ENCODE assay signal across 19 cellular contexts in genomic region chr3:45227946-45228345, GRCh38. TPM values are rescaled to one million over a fixed set of nuclear protein-coding genes. Genes with fewer than 3 reads are reported as not detected.
DNase-seq lines count a peak whose midpoint lies in the region; ATAC-seq and TF ChIP-seq lines count a peak whose summit lies in the region.
"Had no signal": no experiment of that assay in that cellular context is flagged by ENCODE, and none has a peak within 500 bp of the region (broad histone marks: within the 10 kb centered on the region; RNA-seq: fewer than 3 reads in every experiment).

No MANE protein-coding gene starts in this region.

- peaks cover 0 to 25% (median 13%) of the 10 kb centered on the region in 11 experiments; a peak in 14 of 22 replicates for H4K20me1 ChIP-seq in BLaER1 treated with 17β-estradiol and CSF1 and Interleukin-3, amounts not matched to agents 10 nM and 100 nM

- peaks cover 10 to 29% (median 20%) of the 10 kb centered on the region in 10 experiments; a peak in 19 of 20 replicates for H3K4me1 ChIP-seq in BLaER1 treated with 17β-estradiol and CSF1 and Interleukin-3, amounts not matched to agents 10 nM and 100 nM

- H3K9me3 Mint-ChIP-seq in WTC11 (no peaks in the 10 kb centered on the region), nephron (no peaks in the 10 kb centered on the region)
- no peaks in the 10 kb centered on the region for H3K9me3 Mint-ChIP-seq in activated CD4-positive, alpha-beta memory T cell treated with anti-CD3 and anti-CD28 coated beads for 36 hours
- H3K9me3 Mint-ChIP-seq: activated CD4-positive, alpha-beta T cell treated with anti-CD3 and anti-CD28 coated beads, Interleukin-2, amount 10 ng/mL, durations not matched to agents 24 days and 14 days; CD4-positive, alpha-beta memory T cell had no signal

- H3K4me3 Mint-ChIP-seq in WTC11 (no peak overlapping the region), nephron (peak overlapping the region; percentile 72 to 80 (median 80))
- no peak overlapping the region for H3K4me3 Mint-ChIP-seq in activated CD4-positive, alpha-beta memory T cell treated with anti-CD3 and anti-CD28 coated beads for 36 hours

- DNase-seq in HT-29 (ENCODE audit: low spot score) (peak; percentile 21), WTC11 (ENCODE audit: low spot score) (peak; percentile 27), dedifferentiated amniotic fluid mesenchymal stem cell (ENCODE audit: extremely low spot score) (no peak), NCI-H2196 treated with DMSO at 0.1 percent for 48 hours (lab: John Stamatoyannopoulos, UW; ENCODE audit: unreplicated experiment) (no peak)
- DNase-seq in activated CD4-positive, alpha-beta memory T cell treated with anti-CD3 and anti-CD28 coated beads for 36 hours, result no peak
- DNase-seq: activated CD4-positive, alpha-beta T cell treated with anti-CD3 and anti-CD28 coated beads, Interleukin-2, amount 10 ng/mL, durations not matched to agents 24 days and 14 days; activated CD8-positive, alpha-beta memory T cell treated with anti-CD3 and anti-CD28 coated beads, Interleukin-2, amount 50 U/mL, for 4 hours; activated effector memory CD4-positive, alpha-beta T cell treated with anti-CD3 and anti-CD28 coated beads, Interleukin-2, amount 50 U/mL, for 16 hours; amniotic stem cell; CD4-positive, alpha-beta memory T cell; central memory CD4-positive, alpha-beta T cell; left ventricle myocardium inferior; NCI-H1436 treated with DMSO at 0.1 percent for 48 hours; NCI-H446; stimulated activated CD4-positive, alpha-beta T cell treated with anti-CD3 and anti-CD28 coated beads, Interleukin-12 subunit alpha, Interleukin-12 subunit beta, amount 100 ng/mL, for 4 hours had no signal

- H3K27ac Mint-ChIP-seq in WTC11, result no peak overlapping the region
- H3K27ac Mint-ChIP-seq in nephron, result peak overlapping the region; percentile 64 to 96 (median 76)
- no peak overlapping the region for H3K27ac Mint-ChIP-seq in activated CD4-positive, alpha-beta memory T cell treated with anti-CD3 and anti-CD28 coated beads for 36 hours
- H3K27ac Mint-ChIP-seq: activated CD4-positive, alpha-beta T cell treated with anti-CD3 and anti-CD28 coated beads, Interleukin-2, amount 10 ng/mL, durations not matched to agents 24 days and 14 days had no signal

- no peaks in the 10 kb centered on the region for H3K36me3 Mint-ChIP-seq in WTC11
- H3K36me3 Mint-ChIP-seq in nephron (ENCODE audit: low read depth), result no peaks in the 10 kb centered on the region
- no peaks in the 10 kb centered on the region for H3K36me3 Mint-ChIP-seq in activated CD4-positive, alpha-beta memory T cell treated with anti-CD3 and anti-CD28 coated beads for 36 hours
- H3K36me3 Mint-ChIP-seq: CD4-positive, alpha-beta memory T cell had no signal

- TF ChIP-seq CTCF in WTC11 (IDR thresholded peaks at IDR 0.05) (no peak), nephron (IDR thresholded peaks at IDR 0.05; ENCODE audit: unreplicated experiment in 3 of 3) (no peak)

- H3K9ac ChIP-seq in BLaER1 treated with 17β-estradiol and CSF1 and Interleukin-3, amounts not matched to agents 10 nM and 100 nM, result no peak overlapping the region

- H3K27ac ChIP-seq in BLaER1 treated with 17β-estradiol and CSF1 and Interleukin-3, amounts not matched to agents 10 nM and 100 nM, result no peak overlapping the region
- H3K27ac ChIP-seq: left ventricle myocardium inferior, neutrophil had no signal

- H3K9me3 ChIP-seq in BLaER1 treated with 17β-estradiol and CSF1 and Interleukin-3, amounts not matched to agents 10 nM and 100 nM (replicated peaks in 1 of 11), result no peaks in the 10 kb centered on the region
- H3K9me3 ChIP-seq: left ventricle myocardium inferior, neutrophil had no signal

- H3K4me2 ChIP-seq in BLaER1 treated with 17β-estradiol and CSF1 and Interleukin-3, amounts not matched to agents 10 nM and 100 nM, result peak overlapping the region in 6 of 11 experiments; percentile 16 to 100 (median 98); a peak in 8 of 22 replicates

- peaks cover 37% of the 10 kb centered on the region for H3K4me1 Mint-ChIP-seq in WTC11
- peaks cover 25% of the 10 kb centered on the region for H3K4me1 Mint-ChIP-seq in nephron
- H3K4me1 Mint-ChIP-seq in activated CD4-positive, alpha-beta memory T cell treated with anti-CD3 and anti-CD28 coated beads for 36 hours (ENCODE audit: low read depth), result peaks cover 14% of the 10 kb centered on the region

- ATAC-seq in WTC11 (0 out of 2 replicates have a peak, but pooled peaks have one; percentile 9), GM19395 (IDR thresholded peaks at IDR 0.05; ENCODE audit: unreplicated experiment) (no peak)

- no peak overlapping the region for H3K4me3 ChIP-seq in BLaER1 treated with 17β-estradiol and CSF1 and Interleukin-3, amounts not matched to agents 10 nM and 100 nM
- H3K4me3 ChIP-seq: left ventricle myocardium inferior had no signal

- H3K27me3 Mint-ChIP-seq in WTC11 (ENCODE audit: low read depth) (peaks cover 33% of the 10 kb centered on the region), nephron (ENCODE audit: low read depth) (peaks cover 69% of the 10 kb centered on the region)
- H3K27me3 Mint-ChIP-seq in activated CD4-positive, alpha-beta memory T cell treated with anti-CD3 and anti-CD28 coated beads for 36 hours, result peaks cover 60% of the 10 kb centered on the region

- intact Hi-C loops in activated CD4-positive, alpha-beta memory T cell treated with anti-CD3 and anti-CD28 coated beads for 36 hours (cut with micrococcal nuclease), result loop anchor here (5.0 to 10.0 kb wide), 3 partner anchors 191 to 437 kb away; no protein-coding TSS in a partner anchor

- POLR2A ChIA-PET in WTC11 (lab: Charles Lee), result no interaction called here
- POLR2A ChIA-PET in activated CD4-positive, alpha-beta memory T cell treated with anti-CD3 and anti-CD28 coated beads for 36 hours (lab: Charles Lee), result no interaction called here

- peaks cover 47 to 63% (median 53%) of the 10 kb centered on the region in 11 experiments for H3K27me3 ChIP-seq in BLaER1 treated with 17β-estradiol and CSF1 and Interleukin-3, amounts not matched to agents 10 nM and 100 nM

- CTCF ChIA-PET in WTC11 (lab: Charles Lee), result interaction anchor here (0.7 to 7.3 kb wide), 6 partner anchors 18 to 282 kb away, joined by 3 to 80 read pairs (median 4); no protein-coding TSS in a partner anchor
- CTCF ChIA-PET in activated CD4-positive, alpha-beta memory T cell treated with anti-CD3 and anti-CD28 coated beads for 36 hours (lab: Charles Lee), result interaction anchor here (4.1 to 7.3 kb wide), 2 partner anchors 19 to 188 kb away, joined by 14 to 50 read pairs; no protein-coding TSS in a partner anchor

- no peaks in the 10 kb centered on the region for H3K36me3 ChIP-seq in BLaER1 treated with 17β-estradiol and CSF1 and Interleukin-3, amounts not matched to agents 10 nM and 100 nM
- H3K36me3 ChIP-seq: left ventricle myocardium inferior, neutrophil had no signal

TF ChIP-seq in WTC11, 78 proteins besides CTCF, POLR2A, EP300 and RAD21 (continues in another document):
- TF ChIP-seq ATF3 (CRISPR knock-in tag; conservative IDR thresholded peaks at IDR 0.05) (no peak), JUN (CRISPR knock-in tag; IDR thresholded peaks at IDR 0.05) (no peak), RORB (CRISPR knock-in tag; IDR thresholded peaks at IDR 0.05) (no peak), SMAD3 (CRISPR knock-in tag; IDR thresholded peaks at IDR 0.05; ENCODE audit: borderline replicate concordance) (no peak), ZNF232 (CRISPR knock-in tag; IDR thresholded peaks at IDR 0.05) (no peak), MAX (CRISPR knock-in tag; IDR thresholded peaks at IDR 0.05) (no peak), HMGXB4 (CRISPR knock-in tag; IDR thresholded peaks at IDR 0.05) (no peak), USF2 (CRISPR knock-in tag; IDR thresholded peaks at IDR 0.05) (no peak), TCF7 (CRISPR knock-in tag; IDR thresholded peaks at IDR 0.05; ENCODE audit: low read depth) (no peak)

RNA-seq across cellular contexts. Expression of gene TMEM158, which starts 1.9 kb away (rescaled TPM):
- 0.15 and 2.0 TPM in 2 replicates for total RNA-seq in HT-29 (2014; rRNA removed; shearing (Covaris generic))
- total RNA-seq in WTC11 (2021), result 17.9 to 19.0 TPM (median 18.5 TPM) in 3 replicates
- total RNA-seq in activated CD4-positive, alpha-beta memory T cell treated with anti-CD3 and anti-CD28 coated beads for 36 hours, result not detected
- total RNA-seq: CD4-positive, alpha-beta memory T cell had no signal

Comparison
In these comparisons a context has a peak if more than half of its experiments do, and no peak if none do; other contexts are left out.
1. DNase-seq: peak in HT-29 (single experiment) and WTC11 (single experiment); none in dedifferentiated amniotic fluid mesenchymal stem cell (single experiment), NCI-H2196 treated with DMSO at 0.1 percent for 48 hours (single experiment) and activated CD4-positive, alpha-beta memory T cell treated with anti-CD3 and anti-CD28 coated beads for 36 hours (single experiment).
2. H3K27ac Mint-ChIP-seq: peak in nephron (3 of 3); none in WTC11 (single experiment) and activated CD4-positive, alpha-beta memory T cell treated with anti-CD3 and anti-CD28 coated beads for 36 hours (single experiment).
3. H3K4me3 Mint-ChIP-seq: peak in nephron (3 of 3); none in WTC11 (single experiment) and activated CD4-positive, alpha-beta memory T cell treated with anti-CD3 and anti-CD28 coated beads for 36 hours (single experiment).